ENCODE assay signal across 7 cellular contexts in genomic region chr12:64825143-64826011, GRCh38. TPM values are rescaled to one million over a fixed set of nuclear protein-coding genes. Genes with fewer than 3 reads are reported as not detected.
DNase-seq lines count a peak whose midpoint lies in the region; ATAC-seq lines count a peak whose summit lies in the region.

No MANE protein-coding gene starts in this region.

- no peaks in the 10 kb centered on the region for H3K36me3 Mint-ChIP-seq in naive B cell

- ATAC-seq in GM21717 (IDR thresholded peaks at IDR 0.05; ENCODE audit: unreplicated experiment) = peak; percentile 6
- peak; percentile 44 to 53 for ATAC-seq in naive B cell (ENCODE audit: low read depth in 2 of 2)
- ATAC-seq in HG02588 (IDR thresholded peaks at IDR 0.05; ENCODE audit: unreplicated experiment) = no peak
- no peak for ATAC-seq in GM19455 (IDR thresholded peaks at IDR 0.05; ENCODE audit: unreplicated experiment)
- no peak for ATAC-seq in HG03520 (IDR thresholded peaks at IDR 0.05; ENCODE audit: unreplicated experiment)

- H3K27ac Mint-ChIP-seq in naive B cell = no peak overlapping the region

- peak overlapping the region in 7 of 8 donors; percentile 74 to 87 (median 78) for H3K4me3 Mint-ChIP-seq in naive B cell

- peaks cover 51 to 64% (median 56%) of the 10 kb centered on the region in 3 donors for H3K27me3 Mint-ChIP-seq in naive B cell

- H3K4me1 Mint-ChIP-seq in naive B cell = peaks cover 16 to 24% (median 16%) of the 10 kb centered on the region in 3 donors

- DNase-seq in NCI-H2029 treated with DMSO at 0.1 percent for 48 hours (lab: John Stamatoyannopoulos, UW) (peak; percentile 61), astrocyte of the hippocampus (ENCODE audit: low read depth, low spot score) (peak; percentile 3), naive B cell (no peak)

- peaks cover 0 to 12% (median 4%) of the 10 kb centered on the region in 7 donors for H3K9me3 Mint-ChIP-seq in naive B cell

RNA-seq across cellular contexts. Expression of gene TBC1D30, which starts 0.9 kb away (rescaled TPM):
- polyA plus RNA-seq in naive B cell (ENCODE audit: low read depth in 6 of 6) = 1 to 10 TPM in 1 of 6 donors, under 1 TPM in 1, not detected in 4; 0.92 to 1.1 TPM

Comparison
In these comparisons a context has a peak if more than half of its experiments do, and no peak if none do; other contexts are left out.
1. ATAC-seq: peak in GM21717 (single experiment) and naive B cell (2 of 2); none in HG02588 (single experiment), GM19455 (single experiment) and HG03520 (single experiment).